19 cellular contexts compared by ENCODE assay signal in the genomic region with DNA sequence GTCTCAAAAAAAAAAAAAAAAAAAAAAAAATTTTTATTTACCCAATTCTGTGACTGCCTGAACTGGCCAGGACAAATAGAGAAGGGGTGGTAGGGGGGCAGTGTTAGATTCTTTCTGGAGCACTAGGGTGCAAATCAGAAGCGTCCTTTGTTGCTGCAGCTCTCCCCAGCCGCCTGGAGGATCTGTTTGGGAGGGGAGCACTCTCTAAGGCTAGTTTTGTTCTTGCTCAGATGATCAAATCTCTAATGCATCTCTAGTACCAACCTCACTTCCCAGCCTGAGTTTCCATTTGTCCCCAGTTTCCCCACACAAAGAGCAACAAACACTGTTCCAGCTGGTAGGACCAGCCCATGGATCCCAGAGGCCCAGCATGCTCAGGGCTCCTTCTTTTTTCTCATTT.
DNase-seq lines count a peak whose midpoint lies in the region; ATAC-seq lines count a peak whose summit lies in the region.
"Had no signal": no experiment of that assay in that cellular context is flagged by ENCODE, and none has a peak within 500 bp of the region (broad histone marks: within the 10 kb centered on the region; RNA-seq: fewer than 3 reads in every experiment).

No MANE protein-coding gene starts in this region.

- H3K36me3 Mint-ChIP-seq in stimulated activated naive B cell treated with anti-CD40 and anti-IgM and Interleukin-4, amounts not matched to agents 10 μg/mL and 1 μg/mL and 100 μg/mL, for 72 hours = no peaks in the 10 kb centered on the region

- H3K9me3 ChIP-seq in mesenchymal stem cell (ENCODE audit: control insufficient read depth, low read length) = no peaks in the 10 kb centered on the region
- H3K9me3 ChIP-seq: MG63 had no signal

- H3K27ac Mint-ChIP-seq in stimulated activated naive B cell treated with anti-CD40 and anti-IgM and Interleukin-4, amounts not matched to agents 10 μg/mL and 1 μg/mL and 100 μg/mL, for 72 hours = no peak overlapping the region

- peaks cover 0 to 3% of the 10 kb centered on the region in 2 experiments for H3K36me3 ChIP-seq in mesenchymal stem cell (ENCODE audit: control insufficient read depth in 1 of 2, insufficient read depth in 2 of 2, low read depth in 1 of 2, low read length in 2 of 2)
- H3K36me3 ChIP-seq: MG63 had no signal

- no peak for ATAC-seq in Right ventricle myocardium inferior
- ATAC-seq in stimulated activated naive B cell treated with anti-CD40 and anti-IgM and Interleukin-4, amounts not matched to agents 10 μg/mL and 1 μg/mL and 100 μg/mL, for 72 hours (replicated peaks) = no peak
- ATAC-seq: Panc1 had no signal

- no peak overlapping the region for H3K9ac ChIP-seq in mesenchymal stem cell (ENCODE audit: low read length)

- no peaks in the 10 kb centered on the region for H3K27me3 Mint-ChIP-seq in stimulated activated naive B cell treated with anti-CD40 and anti-IgM and Interleukin-4, amounts not matched to agents 10 μg/mL and 1 μg/mL and 100 μg/mL, for 72 hours

- no peak overlapping the region for H3K4ac ChIP-seq in mesenchymal stem cell (ENCODE audit: low read depth in 1 of 2, low read length in 2 of 2)

- no peaks in the 10 kb centered on the region for H3K4me1 Mint-ChIP-seq in stimulated activated naive B cell treated with anti-CD40 and anti-IgM and Interleukin-4, amounts not matched to agents 10 μg/mL and 1 μg/mL and 100 μg/mL, for 72 hours

- no peak overlapping the region for H3K4me3 Mint-ChIP-seq in stimulated activated naive B cell treated with anti-CD40 and anti-IgM and Interleukin-4, amounts not matched to agents 10 μg/mL and 1 μg/mL and 100 μg/mL, for 72 hours

- H3K27ac ChIP-seq in angular gyrus (ENCODE audit: low read depth, low read length) = peak overlapping the region; percentile 26
- no peak overlapping the region for H3K27ac ChIP-seq in mesenchymal stem cell (ENCODE audit: low read length, poor library complexity, severe bottlenecking)
- H3K27ac ChIP-seq: SK-N-MC had no signal

- H3K18ac ChIP-seq in mesenchymal stem cell (ENCODE audit: low read depth in 1 of 2, low read length in 2 of 2) = no peak overlapping the region

- DNase-seq in Ammon's horn (ENCODE audit: low spot score) (peak; percentile 27), mesenchymal stem cell (no peak), putamen (ENCODE audit: low spot score) (peak; percentile 20), Right ventricle myocardium inferior (ENCODE audit: missing footprints) (no peak), NCI-H446 treated with DMSO at 0.1 percent for 48 hours (lab: John Stamatoyannopoulos, UW) (no peak), NCI-H1105 (lab: John Stamatoyannopoulos, UW) (no peak)
- no peak for DNase-seq in stimulated activated naive B cell treated with anti-CD40 and anti-IgM and Interleukin-4, amounts not matched to agents 10 μg/mL and 1 μg/mL and 100 μg/mL, for 72 hours
- DNase-seq: 8988T, C1 segment of cervical spinal cord, IMR-90, Karpas-422, MG63, NCI-H1092, NCI-H2081 treated with DMSO at 0.1 percent for 48 hours, NCI-H524, Right ventricle myocardium superior had no signal

- peak overlapping the region; percentile 62 for H2AK5ac ChIP-seq in mesenchymal stem cell (ENCODE audit: low read length, severe bottlenecking)

- H3K27me3 ChIP-seq in mesenchymal stem cell (ENCODE audit: control insufficient read depth in 1 of 2, insufficient read depth in 1 of 2, low read length in 2 of 2) = no peaks in the 10 kb centered on the region
- H3K27me3 ChIP-seq: MG63 had no signal

- no peak overlapping the region for H2BK120ac ChIP-seq in mesenchymal stem cell (ENCODE audit: low read depth, low read length)

- peak overlapping the region; percentile 28 for H4K8ac ChIP-seq in mesenchymal stem cell (ENCODE audit: low read length)

- H3K4me1 ChIP-seq in mesenchymal stem cell (ENCODE audit: control insufficient read depth, insufficient read depth, low read depth, low read length) = peaks cover 36% of the 10 kb centered on the region

- no peak overlapping the region for H2BK12ac ChIP-seq in mesenchymal stem cell (ENCODE audit: low read length in 2 of 2)

- no peaks in the 10 kb centered on the region for H3K9me3 Mint-ChIP-seq in stimulated activated naive B cell treated with anti-CD40 and anti-IgM and Interleukin-4, amounts not matched to agents 10 μg/mL and 1 μg/mL and 100 μg/mL, for 72 hours

- no peak overlapping the region for H3K4me3 ChIP-seq in mesenchymal stem cell (ENCODE audit: insufficient read depth in 1 of 2, low read depth in 1 of 2, low read length in 2 of 2)
- H3K4me3 ChIP-seq: MG63, SK-N-MC had no signal

- H3K14ac ChIP-seq in mesenchymal stem cell (ENCODE audit: low read length in 2 of 2) = no peak overlapping the region

- H3K79me1 ChIP-seq in mesenchymal stem cell (replicated peaks; ENCODE audit: low read length, poor library complexity, severe bottlenecking) = peaks cover 13% of the 10 kb centered on the region

- H3K4me2 ChIP-seq in mesenchymal stem cell (ENCODE audit: low read length, poor library complexity, severe bottlenecking) = no peak overlapping the region

- WGBS in mesenchymal stem cell = 80% methylated on average over 1 of the region's 2 CpGs

- no peak overlapping the region for H3K23ac ChIP-seq in mesenchymal stem cell (ENCODE audit: low read length in 2 of 2)

- no peak overlapping the region for H2BK15ac ChIP-seq in mesenchymal stem cell (ENCODE audit: low read depth, poor library complexity, severe bottlenecking)

- no peak overlapping the region for H4K91ac ChIP-seq in mesenchymal stem cell (ENCODE audit: low read length)

- H2AFZ ChIP-seq in mesenchymal stem cell (ENCODE audit: low read depth, low read length) = no peak overlapping the region

- intact Hi-C loops in Right ventricle myocardium inferior (cut with DNase I) = no loop called here

- no peak overlapping the region for H2BK5ac ChIP-seq in mesenchymal stem cell (ENCODE audit: low read depth, low read length, poor library complexity, severe bottlenecking)

Comparison
In these comparisons a context has a peak if more than half of its experiments do, and no peak if none do; other contexts are left out.
1. DNase-seq: peak in Ammon's horn (single experiment) and putamen (single experiment); none in mesenchymal stem cell (single experiment), Right ventricle myocardium inferior (single experiment), NCI-H446 treated with DMSO at 0.1 percent for 48 hours (single experiment), stimulated activated naive B cell treated with anti-CD40 and anti-IgM and Interleukin-4, amounts not matched to agents 10 μg/mL and 1 μg/mL and 100 μg/mL, for 72 hours (single experiment) and NCI-H1105 (single experiment).